In genomic region chr5:154945695-154946301, GRCh38 we compare ENCODE assay signal across 8 cellular contexts. TPM values are rescaled to one million over a fixed set of nuclear protein-coding genes. Genes with fewer than 3 reads are reported as not detected.
DNase-seq lines count a peak whose midpoint lies in the region; ATAC-seq and TF ChIP-seq lines count a peak whose summit lies in the region.

No MANE protein-coding gene starts in this region.

- no peaks in the 10 kb centered on the region for H3K9me3 ChIP-seq in AG04450 (ENCODE audit: control insufficient read depth, insufficient read depth, low read length)

- H3K4me3 ChIP-seq in AG04450 (ENCODE audit: low read depth, low read length) = no peak overlapping the region

- no peaks in the 10 kb centered on the region for H3K36me3 Mint-ChIP-seq in WTC11

- intact Hi-C loops in left colon (cut with DNase I, micrococcal nuclease) = no loop called here

- ATAC-seq in WTC11 (no peak), GM21737 (IDR thresholded peaks at IDR 0.05; ENCODE audit: unreplicated experiment) (no peak), left colon (no peak), GM19467 (IDR thresholded peaks at IDR 0.05; ENCODE audit: unreplicated experiment) (no peak)

- CTCF ChIA-PET in AG04450 (lab: Charles Lee) (interaction anchor here (0.6 to 3.7 kb wide), 14 partner anchors 9 to 480 kb away, joined by 3 to 17 read pairs (median 6); partner anchors contain the start of gene GEMIN5), WTC11 (lab: Charles Lee) (interaction anchor here (1.0 to 1.8 kb wide), 2 partner anchors 50 to 59 kb away, joined by 5 to 6 read pairs; no protein-coding TSS in a partner anchor)

- TF ChIP-seq CTCF in AG04450 (IDR thresholded peaks at IDR 0.05; ENCODE audit: low read depth, low read length) (peak; percentile 69), GM12873 (IDR thresholded peaks at IDR 0.05; ENCODE audit: insufficient read depth, low read depth, low read length, missing control alignments) (peak; percentile 50), WTC11 (IDR thresholded peaks at IDR 0.05) (peak; percentile 49)

- H3K4me1 Mint-ChIP-seq in WTC11 = peaks cover 6% of the 10 kb centered on the region; the same call in 1 of the 2 replicates

- no peak overlapping the region for H3K4me3 Mint-ChIP-seq in WTC11

- no peaks in the 10 kb centered on the region for H3K9me3 Mint-ChIP-seq in WTC11

- no peak overlapping the region for H3K27ac Mint-ChIP-seq in WTC11

- no peak for DNase-seq in AG04450 (ENCODE audit: low read depth, low spot score)
- DNase-seq in WTC11 (ENCODE audit: low spot score) = no peak
- DNase-seq in activated T-cell treated with anti-CD3 and anti-CD28 coated beads, Interleukin-2, amount 50 U/mL, for 1 hour = no peak
- no peak for DNase-seq in left colon

- H3K27me3 ChIP-seq in AG04450 (ENCODE audit: control insufficient read depth, insufficient read depth, low read length) (no peaks in the 10 kb centered on the region), layer of hippocampus (ENCODE audit: control insufficient read depth, insufficient read depth, low read length) (no peaks in the 10 kb centered on the region)

- H3K27me3 Mint-ChIP-seq in WTC11 (ENCODE audit: low read depth) = no peaks in the 10 kb centered on the region

- H3K27ac ChIP-seq in AG04450 (ENCODE audit: low read depth, low read length) = no peak overlapping the region
- H3K27ac ChIP-seq in layer of hippocampus (ENCODE audit: low read depth, low read length) = peak overlapping the region; percentile 6

- POLR2A ChIA-PET in AG04450 (lab: Yijun Ruan, JAX) = no interaction called here
- POLR2A ChIA-PET in WTC11 (lab: Charles Lee) = no interaction called here

TF ChIP-seq in WTC11, 78 proteins besides CTCF, POLR2A, EP300 and RAD21:
- TF ChIP-seq ZNF263 (CRISPR knock-in tag; IDR thresholded peaks at IDR 0.05; ENCODE audit: low read depth) = no peak
- TF ChIP-seq ZNF532 (CRISPR knock-in tag; IDR thresholded peaks at IDR 0.05; ENCODE audit: borderline replicate concordance) = no peak
- no peak for TF ChIP-seq ZBTB21 (CRISPR knock-in tag; IDR thresholded peaks at IDR 0.05; ENCODE audit: borderline replicate concordance)
- no peak for TF ChIP-seq TP53 (CRISPR knock-in tag; IDR thresholded peaks at IDR 0.05)
- no peak for TF ChIP-seq ZNF317 (CRISPR knock-in tag; IDR thresholded peaks at IDR 0.05; ENCODE audit: borderline replicate concordance, low read depth)
- TF ChIP-seq GABPB1 (CRISPR knock-in tag; IDR thresholded peaks at IDR 0.05) = no peak
- no peak for TF ChIP-seq NFE2L1 (CRISPR knock-in tag; IDR thresholded peaks at IDR 0.05)
- TF ChIP-seq ARID4B (CRISPR knock-in tag; IDR thresholded peaks at IDR 0.05; ENCODE audit: borderline replicate concordance) = no peak
- no peak for TF ChIP-seq ZNF219 (CRISPR knock-in tag; IDR thresholded peaks at IDR 0.05; ENCODE audit: borderline replicate concordance)
- no peak for TF ChIP-seq ZNF232 (CRISPR knock-in tag; IDR thresholded peaks at IDR 0.05)

RNA-seq across cellular contexts. Expression of gene MRPL22, which starts 4.9 kb away (rescaled TPM):
- 47.3 and 50.4 TPM in 2 replicates for polyA plus RNA-seq in AG04450 (2011; rRNA removed)
- polyA minus RNA-seq in AG04450 (2011; rRNA and poly(A)+ RNA removed) = 27.2 and 34.6 TPM in 2 replicates
- total RNA-seq in WTC11 (2021) = 52.0 to 62.3 TPM (median 60.1 TPM) in 3 replicates
- total RNA-seq in left colon = 10 to 100 TPM; 38.6 to 48.7 TPM

RNA-seq across cellular contexts. Expression of gene GEMIN5, which starts 7.8 kb away (rescaled TPM):
- 10.0 and 10.7 TPM in 2 replicates for polyA plus RNA-seq in AG04450 (2011; rRNA removed)
- 16.0 and 19.1 TPM in 2 replicates for polyA minus RNA-seq in AG04450 (2011; rRNA and poly(A)+ RNA removed)
- total RNA-seq in WTC11 (2021) = 25.9 to 34.8 TPM (median 27.2 TPM) in 3 replicates
- 1 to 10 TPM; 6.7 to 7.7 TPM for total RNA-seq in left colon
